Comparison of ENCODE assay signal across 19 cellular contexts in the genomic region with DNA sequence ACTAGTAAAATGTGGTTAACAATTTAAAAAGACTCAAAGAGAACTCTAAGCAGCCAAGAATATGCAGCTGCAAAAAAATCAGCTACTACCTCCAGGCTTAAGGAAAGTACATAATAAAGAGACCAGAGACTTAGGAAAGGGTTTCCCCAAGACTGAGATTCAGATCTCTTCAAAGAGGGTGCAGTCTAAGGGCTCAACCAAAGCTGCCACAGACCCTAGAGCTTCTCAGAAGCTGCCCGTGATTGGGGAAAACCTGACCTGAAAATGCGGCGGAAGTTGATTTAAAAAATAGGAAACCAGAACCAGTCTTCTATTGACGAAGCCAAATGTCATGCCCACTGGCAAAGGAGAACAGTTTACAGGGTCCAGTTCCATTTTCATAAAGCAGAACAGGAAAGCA.
DNase-seq lines count a peak whose midpoint lies in the region; ATAC-seq lines count a peak whose summit lies in the region.
"Had no signal": no experiment of that assay in that cellular context is flagged by ENCODE, and none has a peak within 500 bp of the region (broad histone marks: within the 10 kb centered on the region; RNA-seq: fewer than 3 reads in every experiment).

No MANE protein-coding gene starts in this region.

- H3K36me3 Mint-ChIP-seq in stimulated activated memory B cell treated with anti-CD40 and anti-IgM and Interleukin-4, amounts not matched to agents 10 μg/mL and 1 μg/mL and 100 μg/mL, for 72 hours: no peaks in the 10 kb centered on the region
- H3K36me3 Mint-ChIP-seq in activated CD4-positive, alpha-beta T cell treated with anti-CD3 and anti-CD28 coated beads, Interleukin-2, amount 10 ng/mL, durations not matched to agents 24 days and 14 days (ENCODE audit: low read depth): no peaks in the 10 kb centered on the region
- H3K36me3 Mint-ChIP-seq: CD4-positive, alpha-beta memory T cell had no signal

- ATAC-seq in GM18867 (IDR thresholded peaks at IDR 0.05; ENCODE audit: unreplicated experiment) (peak; percentile 65), GM21526 (IDR thresholded peaks at IDR 0.05; ENCODE audit: low FRiP score, unreplicated experiment) (peak; percentile 56), HG03520 (IDR thresholded peaks at IDR 0.05; ENCODE audit: unreplicated experiment) (peak; percentile 58)
- peak; percentile 73 for ATAC-seq in stimulated activated memory B cell treated with anti-CD40 and anti-IgM and Interleukin-4, amounts not matched to agents 10 μg/mL and 1 μg/mL and 100 μg/mL, for 72 hours

- H3K4me3 Mint-ChIP-seq in stimulated activated memory B cell treated with anti-CD40 and anti-IgM and Interleukin-4, amounts not matched to agents 10 μg/mL and 1 μg/mL and 100 μg/mL, for 72 hours: peak overlapping the region; percentile 22
- no peak overlapping the region for H3K4me3 Mint-ChIP-seq in activated CD4-positive, alpha-beta T cell treated with anti-CD3 and anti-CD28 coated beads, Interleukin-2, amount 10 ng/mL, durations not matched to agents 24 days and 14 days
- H3K4me3 Mint-ChIP-seq: CD4-positive, alpha-beta memory T cell had no signal

- no peaks in the 10 kb centered on the region for H3K27me3 Mint-ChIP-seq in stimulated activated memory B cell treated with anti-CD40 and anti-IgM and Interleukin-4, amounts not matched to agents 10 μg/mL and 1 μg/mL and 100 μg/mL, for 72 hours
- H3K27me3 Mint-ChIP-seq in activated CD4-positive, alpha-beta T cell treated with anti-CD3 and anti-CD28 coated beads, Interleukin-2, amount 10 ng/mL, durations not matched to agents 24 days and 14 days: no peaks in the 10 kb centered on the region

- peak overlapping the region; percentile 39 for H3K27ac Mint-ChIP-seq in stimulated activated memory B cell treated with anti-CD40 and anti-IgM and Interleukin-4, amounts not matched to agents 10 μg/mL and 1 μg/mL and 100 μg/mL, for 72 hours
- H3K27ac Mint-ChIP-seq in activated CD4-positive, alpha-beta T cell treated with anti-CD3 and anti-CD28 coated beads, Interleukin-2, amount 10 ng/mL, durations not matched to agents 24 days and 14 days: no peak overlapping the region
- H3K27ac Mint-ChIP-seq: CD4-positive, alpha-beta memory T cell had no signal

- no peaks in the 10 kb centered on the region for H3K9me3 Mint-ChIP-seq in stimulated activated memory B cell treated with anti-CD40 and anti-IgM and Interleukin-4, amounts not matched to agents 10 μg/mL and 1 μg/mL and 100 μg/mL, for 72 hours
- H3K9me3 Mint-ChIP-seq in activated CD4-positive, alpha-beta T cell treated with anti-CD3 and anti-CD28 coated beads, Interleukin-2, amount 10 ng/mL, durations not matched to agents 24 days and 14 days: no peaks in the 10 kb centered on the region

- H3K4me1 Mint-ChIP-seq in stimulated activated memory B cell treated with anti-CD40 and anti-IgM and Interleukin-4, amounts not matched to agents 10 μg/mL and 1 μg/mL and 100 μg/mL, for 72 hours: peaks cover 13% of the 10 kb centered on the region
- H3K4me1 Mint-ChIP-seq in activated CD4-positive, alpha-beta T cell treated with anti-CD3 and anti-CD28 coated beads, Interleukin-2, amount 10 ng/mL, durations not matched to agents 24 days and 14 days: no peaks in the 10 kb centered on the region
- H3K4me1 Mint-ChIP-seq: CD4-positive, alpha-beta memory T cell had no signal

- DNase-seq in activated gamma-delta T cell (lab: John Stamatoyannopoulos, UW): no peak
- no peak for DNase-seq in activated CD4-positive, alpha-beta T cell treated with anti-CD3 and anti-CD28 coated beads, Interleukin-2, amount 10 ng/mL, durations not matched to agents 24 days and 14 days
- DNase-seq in midbrain (lab: John Stamatoyannopoulos, UW): no peak
- DNase-seq: ACHN; BE2C; CD4-positive, alpha-beta memory T cell; DND-41; GDM1; Karpas-422; MM.1S; NCI-H1105 treated with DMSO at 0.1 percent for 48 hours; NCI-H187; NCI-H446 treated with DMSO at 0.1 percent for 48 hours; NCI-H748 treated with DMSO at 0.1 percent for 48 hours; PC-9 had no signal

- intact Hi-C loops in activated CD4-positive, alpha-beta T cell treated with anti-CD3 and anti-CD28 coated beads, Interleukin-2, amount 10 ng/mL, durations not matched to agents 24 days and 14 days (cut with micrococcal nuclease): no loop called here
